ENCODE assay signal across 17 cellular contexts in the genomic region with DNA sequence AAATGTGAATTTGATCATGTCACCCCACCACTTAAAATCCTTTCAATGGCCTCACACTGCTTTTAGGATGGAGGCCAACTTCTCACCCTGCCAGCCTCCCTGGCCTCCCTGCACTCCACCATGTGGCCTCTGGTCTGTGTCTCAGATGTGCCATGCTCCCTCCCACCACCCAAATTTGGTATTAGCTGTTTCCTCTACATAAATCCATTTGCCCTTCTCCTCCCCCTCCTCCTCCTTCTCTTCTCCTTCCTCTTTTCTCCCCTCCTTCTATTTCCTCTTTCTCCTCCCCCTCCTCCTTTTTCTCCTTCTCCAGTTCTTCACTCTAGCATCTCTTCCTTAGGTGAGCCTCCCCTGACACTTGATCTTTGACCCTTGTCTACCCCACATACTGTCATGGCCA.
"Had no signal": no experiment of that assay in that cellular context is flagged by ENCODE, and none has a peak within 500 bp of the region (broad histone marks: within the 10 kb centered on the region; RNA-seq: fewer than 3 reads in every experiment).

No MANE protein-coding gene starts in this region.

- DNase-seq: activated CD4-positive, alpha-beta memory T cell treated with anti-CD3 and anti-CD28 coated beads for 36 hours; activated CD4-positive, alpha-beta T cell treated with anti-CD3 and anti-CD28 coated beads for 48 hours; activated CD8-positive, alpha-beta memory T cell treated with anti-CD3 and anti-CD28 coated beads, Interleukin-2, amount 10 ng/mL, durations not matched to agents 7 days and 5 days; activated gamma-delta T cell; activated naive CD4-positive, alpha-beta T cell treated with anti-CD3 and anti-CD28 coated beads, Interleukin-2, amount 50 U/mL, for 16 hours; activated naive CD8-positive, alpha-beta T cell treated with anti-CD3 and anti-CD28 coated beads, Interleukin-2, amount 50 U/mL, for 24 hours; activated T-cell treated with anti-CD3 and anti-CD28 coated beads for 4 hours; cortex of kidney; hypothalamus; left ventricle myocardium superior; midbrain; natural killer cell; ovary; spleen; stimulated activated CD4-positive, alpha-beta T cell treated with anti-CD3 and anti-CD28 coated beads, Interleukin-4, amount 100 ng/mL, for 4 hours; stimulated activated naive CD8-positive, alpha-beta T cell treated with anti-CD3 and anti-CD28 coated beads, Interleukin-15, Interleukin-2, amounts not matched to agents 100 U/mL and 50 U/mL, for 24 hours; tibial artery had no signal
